9 cellular contexts compared by ENCODE assay signal in genomic region chr14:35333347-35333730, GRCh38. TPM values are rescaled to one million over a fixed set of nuclear protein-coding genes. Genes with fewer than 3 reads are reported as not detected.
DNase-seq lines count a peak whose midpoint lies in the region; ATAC-seq and TF ChIP-seq lines count a peak whose summit lies in the region.
"Had no signal": no experiment of that assay in that cellular context is flagged by ENCODE, and none has a peak within 500 bp of the region (broad histone marks: within the 10 kb centered on the region; RNA-seq: fewer than 3 reads in every experiment).

No MANE protein-coding gene starts in this region.

- no peak for TF ChIP-seq EP300 in stomach (IDR thresholded peaks at IDR 0.05)

- H3K27me3 ChIP-seq in hepatocyte = no peaks in the 10 kb centered on the region
- H3K27me3 ChIP-seq in stomach = no peaks in the 10 kb centered on the region

- no peak overlapping the region for H2AFZ ChIP-seq in hepatocyte

- POLR2A ChIA-PET in activated CD4-positive, alpha-beta T cell treated with anti-CD3 and anti-CD28 coated beads, Interleukin-2, amount 10 ng/mL, durations not matched to agents 7 days and 5 days (lab: Charles Lee) = interaction anchor here (0.8 to 1.1 kb wide), 2 partner anchors 69 to 72 kb away, joined by 3 to 6 read pairs; no protein-coding TSS in a partner anchor

- 77% methylated on average over 7 of the region's 7 CpGs for WGBS in hepatocyte (ENCODE audit: low lambda C conversion rate, missing lambda C conversion rate)
- WGBS in stomach, 5 donors = 57 to 65% (median 64%) methylated on average over 7 of the region's 7 CpGs

- no peaks in the 10 kb centered on the region for H3K9me3 Mint-ChIP-seq in activated CD4-positive, alpha-beta T cell treated with anti-CD3 and anti-CD28 coated beads, Interleukin-2, amount 10 ng/mL, durations not matched to agents 7 days and 5 days

- H3K27ac ChIP-seq in hepatocyte = peak overlapping the region; percentile 95
- peak overlapping the region in 4 of 5 donors; percentile 87 to 96 (median 91) for H3K27ac ChIP-seq in stomach

- H3K36me3 ChIP-seq in hepatocyte (replicated peaks; ENCODE audit: insufficient read depth, low read depth) (no peaks in the 10 kb centered on the region), stomach (no peaks in the 10 kb centered on the region)

- H3K4me1 ChIP-seq in hepatocyte (ENCODE audit: insufficient read depth) (peaks cover 58% of the 10 kb centered on the region), stomach (peaks cover 59 to 73% (median 71%) of the 10 kb centered on the region in 4 donors)

- DNase-seq in activated CD4-positive, alpha-beta T cell treated with anti-CD3 and anti-CD28 coated beads, Interleukin-2, amount 10 ng/mL, durations not matched to agents 7 days and 5 days = no peak
- no peak for DNase-seq in activated CD4-positive, alpha-beta T cell treated with anti-CD3 and anti-CD28 coated beads, Interleukin-2, amount 50 U/mL, for 4 hours
- DNase-seq in T-helper 17 cell = no peak
- peak; percentile 35 for DNase-seq in hepatocyte (ENCODE audit: low spot score)
- DNase-seq in stomach = no peak
- no peak for DNase-seq in COLO829 (ENCODE audit: low spot score)
- DNase-seq in activated gamma-delta T cell (lab: John Stamatoyannopoulos, UW) = no peak
- DNase-seq: NCI-H446 treated with DMSO at 0.1 percent for 48 hours had no signal

- H4K20me1 ChIP-seq in hepatocyte (ENCODE audit: insufficient read depth, poor library complexity, severe bottlenecking) = no peaks in the 10 kb centered on the region

- H3K4me2 ChIP-seq in hepatocyte = no peak overlapping the region

- H3K4me3 Mint-ChIP-seq in activated CD4-positive, alpha-beta T cell treated with anti-CD3 and anti-CD28 coated beads, Interleukin-2, amount 10 ng/mL, durations not matched to agents 7 days and 5 days = peak overlapping the region; percentile 36
- peak overlapping the region; percentile 47 for H3K4me3 Mint-ChIP-seq in T-helper 17 cell

- H3K27ac Mint-ChIP-seq in activated CD4-positive, alpha-beta T cell treated with anti-CD3 and anti-CD28 coated beads, Interleukin-2, amount 10 ng/mL, durations not matched to agents 7 days and 5 days = peak overlapping the region; percentile 86
- peak overlapping the region; percentile 87 for H3K27ac Mint-ChIP-seq in T-helper 17 cell

- peaks cover 34% of the 10 kb centered on the region for H3K4me1 Mint-ChIP-seq in activated CD4-positive, alpha-beta T cell treated with anti-CD3 and anti-CD28 coated beads, Interleukin-2, amount 10 ng/mL, durations not matched to agents 7 days and 5 days
- H3K4me1 Mint-ChIP-seq in T-helper 17 cell = peaks cover 19% of the 10 kb centered on the region

- CTCF ChIA-PET in activated CD4-positive, alpha-beta T cell treated with anti-CD3 and anti-CD28 coated beads, Interleukin-2, amount 10 ng/mL, durations not matched to agents 7 days and 5 days (lab: Charles Lee) = interaction anchor here (0.7 to 2.0 kb wide), 12 partner anchors 9 to 115 kb away, joined by 3 to 9 read pairs (median 4); no protein-coding TSS in a partner anchor

- no peak for TF ChIP-seq POLR2A in stomach (IDR thresholded peaks at IDR 0.05)

- no peaks in the 10 kb centered on the region for H3K79me2 ChIP-seq in hepatocyte

- H3K4me3 ChIP-seq in hepatocyte (no peak overlapping the region), stomach (no peak overlapping the region)

- no peaks in the 10 kb centered on the region for H3K36me3 Mint-ChIP-seq in activated CD4-positive, alpha-beta T cell treated with anti-CD3 and anti-CD28 coated beads, Interleukin-2, amount 10 ng/mL, durations not matched to agents 7 days and 5 days (ENCODE audit: low read depth)
- no peaks in the 10 kb centered on the region for H3K36me3 Mint-ChIP-seq in T-helper 17 cell (ENCODE audit: low read depth)

- intact Hi-C loops in stomach (cut with DNase I; ENCODE audit: low total_unique reads) = loop anchor here (10.0 kb wide), 1 partner anchor 71 kb away; the partner anchor contains the start of gene NFKBIA

- no peaks in the 10 kb centered on the region for H3K27me3 Mint-ChIP-seq in activated CD4-positive, alpha-beta T cell treated with anti-CD3 and anti-CD28 coated beads, Interleukin-2, amount 10 ng/mL, durations not matched to agents 7 days and 5 days
- H3K27me3 Mint-ChIP-seq in T-helper 17 cell = no peaks in the 10 kb centered on the region

- ATAC-seq in T-helper 17 cell (peak; percentile 16), GM18519 (IDR thresholded peaks at IDR 0.05; ENCODE audit: low FRiP score, unreplicated experiment) (no peak)

- no peaks in the 10 kb centered on the region for H3K9me3 ChIP-seq in T-helper 17 cell (ENCODE audit: control insufficient read depth, low read length, poor library complexity, severe bottlenecking)
- no peaks in the 10 kb centered on the region for H3K9me3 ChIP-seq in hepatocyte (ENCODE audit: low read depth)
- H3K9me3 ChIP-seq in stomach = no peaks in the 10 kb centered on the region

- TF ChIP-seq CTCF in hepatocyte (IDR thresholded peaks at IDR 0.05; ENCODE audit: poor library complexity) (no peak), stomach (IDR thresholded peaks at IDR 0.05) (no peak)

- H3K9me2 ChIP-seq in hepatocyte (replicated peaks; ENCODE audit: insufficient read depth) = no peaks in the 10 kb centered on the region

RNA-seq across cellular contexts. Expression of gene PSMA6, which starts 41.2 kb away (rescaled TPM):
- total RNA-seq in activated CD4-positive, alpha-beta T cell treated with anti-CD3 and anti-CD28 coated beads, Interleukin-2, amount 10 ng/mL, durations not matched to agents 7 days and 5 days = 100 to 1,000 TPM; 231 to 248 TPM
- total RNA-seq in T-helper 17 cell (100 to 1,000 TPM; 115 to 117 TPM), hepatocyte (252 and 260 TPM in 2 replicates), stomach (100 to 1,000 TPM in 2 of 5 donors, 10 to 100 TPM in 3; 10.7 to 178 (median 62.7) TPM)
- polyA plus RNA-seq in hepatocyte (216 and 228 TPM in 2 replicates), stomach (100 to 1,000 TPM; 167 to 202 (median 167) TPM)
